In the genomic region with DNA sequence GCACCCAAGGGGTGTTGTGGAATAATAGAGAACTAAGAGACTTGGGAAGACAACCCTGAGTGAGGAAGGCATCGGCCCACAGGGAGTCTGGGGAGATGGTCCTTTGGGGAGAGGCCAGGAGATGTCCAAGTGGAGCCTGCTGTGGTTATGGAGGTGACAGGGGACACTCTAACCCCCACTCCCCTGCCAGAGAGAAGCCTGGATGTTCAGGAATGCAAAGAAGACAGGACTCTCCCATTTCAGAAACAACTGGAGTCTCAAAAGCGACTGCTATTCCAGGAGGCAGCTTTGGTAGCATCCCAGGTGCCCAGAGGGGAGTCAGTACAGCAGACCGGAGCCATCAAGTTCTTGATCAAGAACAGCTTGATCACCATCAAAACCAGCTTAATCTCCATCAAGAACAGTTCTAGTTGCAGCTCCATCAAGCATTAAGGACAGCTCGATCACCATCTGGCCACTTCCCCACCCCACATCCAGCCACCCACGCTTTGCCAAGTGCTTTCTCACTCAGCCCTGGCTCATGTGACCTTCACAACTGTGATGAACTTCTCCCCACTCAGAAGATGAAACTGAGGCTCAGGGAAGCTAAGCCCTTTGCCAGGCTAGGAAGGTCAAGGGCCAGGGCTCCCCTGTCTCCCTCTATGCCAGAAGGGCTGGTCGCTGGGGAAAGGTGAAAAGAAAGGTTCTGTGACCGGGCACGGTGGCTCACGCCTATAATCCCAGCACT, we compare ENCODE assay signal across 10 cellular contexts. TPM values are rescaled to one million over a fixed set of nuclear protein-coding genes. Genes with fewer than 3 reads are reported as not detected.
A peak's percentile ranks its signal among the peaks of the same experiment; 100 is the strongest.
DNase-seq lines count a peak whose midpoint lies in the region; ATAC-seq and TF ChIP-seq lines count a peak whose summit lies in the region.
"Had no signal": no experiment of that assay in that cellular context is flagged by ENCODE, and none has a peak within 500 bp of the region (broad histone marks: within the 10 kb centered on the region; RNA-seq: fewer than 3 reads in every experiment).

No MANE protein-coding gene starts in this region.

- DNase-seq in T-helper 17 cell (no peak), foreskin fibroblast (peak; percentile 45 to 63), NCI-H524 treated with DMSO at 0.1 percent for 48 hours (lab: John Stamatoyannopoulos, UW) (no peak), MG63 (no peak), NCI-H1417 treated with DMSO at 0.1 percent for 48 hours (lab: John Stamatoyannopoulos, UW) (no peak)
- peak; percentile 44 to 45 for DNase-seq in stimulated activated CD4-positive, alpha-beta T cell treated with anti-CD3 and anti-CD28 coated beads, Interleukin-4, amount 100 ng/mL, for 48 hours (ENCODE audit: low read depth in 2 of 2)
- DNase-seq: thyroid gland had no signal

- H3K36me3 ChIP-seq in MG63, result no peaks in the 10 kb centered on the region
- H3K36me3 ChIP-seq: thyroid gland had no signal

- H3K36me3 Mint-ChIP-seq in T-helper 17 cell (ENCODE audit: low read depth), result peaks cover 16% of the 10 kb centered on the region

- no peak overlapping the region for H3K4me3 ChIP-seq in foreskin fibroblast (ENCODE audit: low read depth in 1 of 2, low read length in 2 of 2)
- no peak overlapping the region for H3K4me3 ChIP-seq in MG63
- H3K4me3 ChIP-seq: thyroid gland had no signal

- no peak for TF ChIP-seq CTCF in foreskin fibroblast (IDR thresholded peaks at IDR 0.05; ENCODE audit: low read depth, low read length)

- no peaks in the 10 kb centered on the region for H3K27me3 Mint-ChIP-seq in T-helper 17 cell

- no peaks in the 10 kb centered on the region for H3K9me3 ChIP-seq in T-helper 17 cell (ENCODE audit: control insufficient read depth, low read length, poor library complexity, severe bottlenecking)
- H3K9me3 ChIP-seq in MG63, result no peaks in the 10 kb centered on the region
- H3K9me3 ChIP-seq: thyroid gland had no signal

- H3K27me3 ChIP-seq in MG63, result no peaks in the 10 kb centered on the region
- H3K27me3 ChIP-seq: thyroid gland had no signal

- ATAC-seq in GM18511 (IDR thresholded peaks at IDR 0.05; ENCODE audit: unreplicated experiment) (peak; percentile 31), T-helper 17 cell (no peak), HG02798 (IDR thresholded peaks at IDR 0.05; ENCODE audit: poor library complexity, unreplicated experiment) (no peak)

- peaks cover 58% of the 10 kb centered on the region for H3K4me1 Mint-ChIP-seq in T-helper 17 cell

- H3K27ac Mint-ChIP-seq in T-helper 17 cell, result peak overlapping the region; percentile 96

- H3K4me3 Mint-ChIP-seq in T-helper 17 cell, result peak overlapping the region; percentile 99

RNA-seq across cellular contexts. Expression of a gene that starts 0.7 kb away (rescaled TPM):
- 1,000 to 10,000 TPM; 1,152 to 1,411 TPM for total RNA-seq in T-helper 17 cell
- total RNA-seq in MG63 (2014; rRNA removed; shearing (Covaris generic); ENCODE audit: low replicate concordance), result not detected in 2 replicates
- total RNA-seq: myocyte had no signal

RNA-seq across cellular contexts. Expression of a gene that starts 12.1 kb away (rescaled TPM):
- 10 to 100 TPM; 44.6 to 45.1 TPM for total RNA-seq in T-helper 17 cell
- 3.9 and 6.1 TPM in 2 replicates for total RNA-seq in MG63 (2014; rRNA removed; shearing (Covaris generic); ENCODE audit: low replicate concordance)

RNA-seq across cellular contexts. Expression of a gene that starts 35.4 kb away (rescaled TPM):
- 1 to 10 TPM; 1.2 to 2.9 TPM for total RNA-seq in T-helper 17 cell
- total RNA-seq in MG63 (2014; rRNA removed; shearing (Covaris generic); ENCODE audit: low replicate concordance), result not detected in 2 replicates
- total RNA-seq: myocyte, thyroid gland had no signal

RNA-seq across cellular contexts. Expression of a gene that starts 38.6 kb away (rescaled TPM):
- total RNA-seq in T-helper 17 cell, result 100 to 1,000 TPM; 361 to 435 TPM
- 20.2 and 22.3 TPM in 2 replicates for total RNA-seq in MG63 (2014; rRNA removed; shearing (Covaris generic); ENCODE audit: low replicate concordance)

RNA-seq across cellular contexts. Expression of a gene that starts 54.0 kb away (rescaled TPM):
- not detected for total RNA-seq in T-helper 17 cell
- not detected in 2 replicates for total RNA-seq in MG63 (2014; rRNA removed; shearing (Covaris generic); ENCODE audit: low replicate concordance)
- total RNA-seq: myocyte had no signal

Comparison
In these comparisons a context has a peak if more than half of its experiments do, and no peak if none do; other contexts are left out.
1. DNase-seq: peak in foreskin fibroblast (2 of 2) and stimulated activated CD4-positive, alpha-beta T cell treated with anti-CD3 and anti-CD28 coated beads, Interleukin-4, amount 100 ng/mL, for 48 hours (2 of 2); none in T-helper 17 cell (0 of 3), NCI-H524 treated with DMSO at 0.1 percent for 48 hours (single experiment), MG63 (single experiment) and NCI-H1417 treated with DMSO at 0.1 percent for 48 hours (single experiment).
2. RNA of a gene that starts 0.7 kb away (total RNA-seq): 1,152 to 1,411 TPM in T-helper 17 cell; not detected in MG63; every median in the first group is over 1,000 times any median in the second.